ENCODE assay signal across 1 cellular context in the genomic region with DNA sequence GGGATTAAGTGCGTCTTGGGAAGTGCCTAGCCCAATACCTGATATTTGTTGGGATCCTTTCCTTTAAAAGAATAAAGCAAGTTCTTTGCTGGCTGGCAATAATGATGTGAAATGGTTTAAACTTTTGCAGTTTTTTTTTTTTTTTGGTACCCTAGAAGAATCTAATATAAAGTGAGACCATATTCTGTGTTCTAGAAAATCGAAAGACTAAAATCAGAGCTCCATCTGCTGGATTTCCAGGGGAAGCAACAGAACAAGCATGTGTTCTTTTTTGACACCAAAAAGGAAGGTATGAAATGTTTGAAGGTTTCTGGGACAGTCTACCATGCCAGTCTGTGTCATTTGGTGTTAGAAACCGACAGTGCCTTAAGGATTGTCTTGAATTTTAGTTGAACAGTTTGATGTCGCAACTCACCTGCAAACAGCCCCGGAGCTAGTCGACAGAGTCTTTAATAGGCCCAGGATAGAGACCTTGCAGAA.
TF ChIP-seq lines count a peak whose summit lies in the region.

No MANE protein-coding gene starts in this region.

TF ChIP-seq in K562, 482 proteins besides CTCF, POLR2A, EP300 and RAD21 (continued from another document):
- TF ChIP-seq U2AF1 (optimal IDR thresholded peaks at IDR 0.05; ENCODE audit: low read depth, low read length), result no peak
- TF ChIP-seq CREB3L1 (IDR thresholded peaks at IDR 0.05; ENCODE audit: borderline replicate concordance, low read depth), result no peak
- TF ChIP-seq, protein P1, sequence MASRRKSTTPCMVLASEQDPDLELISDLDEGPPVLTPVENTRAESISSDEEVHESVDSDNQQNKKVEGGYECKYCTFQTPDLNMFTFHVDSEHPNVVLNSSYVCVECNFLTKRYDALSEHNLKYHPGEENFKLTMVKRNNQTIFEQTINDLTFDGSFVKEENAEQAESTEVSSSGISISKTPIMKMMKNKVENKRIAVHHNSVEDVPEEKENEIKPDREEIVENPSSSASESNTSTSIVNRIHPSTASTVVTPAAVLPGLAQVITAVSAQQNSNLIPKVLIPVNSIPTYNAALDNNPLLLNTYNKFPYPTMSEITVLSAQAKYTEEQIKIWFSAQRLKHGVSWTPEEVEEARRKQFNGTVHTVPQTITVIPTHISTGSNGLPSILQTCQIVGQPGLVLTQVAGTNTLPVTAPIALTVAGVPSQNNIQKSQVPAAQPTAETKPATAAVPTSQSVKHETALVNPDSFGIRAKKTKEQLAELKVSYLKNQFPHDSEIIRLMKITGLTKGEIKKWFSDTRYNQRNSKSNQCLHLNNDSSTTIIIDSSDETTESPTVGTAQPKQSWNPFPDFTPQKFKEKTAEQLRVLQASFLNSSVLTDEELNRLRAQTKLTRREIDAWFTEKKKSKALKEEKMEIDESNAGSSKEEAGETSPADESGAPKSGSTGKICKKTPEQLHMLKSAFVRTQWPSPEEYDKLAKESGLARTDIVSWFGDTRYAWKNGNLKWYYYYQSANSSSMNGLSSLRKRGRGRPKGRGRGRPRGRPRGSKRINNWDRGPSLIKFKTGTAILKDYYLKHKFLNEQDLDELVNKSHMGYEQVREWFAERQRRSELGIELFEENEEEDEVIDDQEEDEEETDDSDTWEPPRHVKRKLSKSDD (conservative IDR thresholded peaks at IDR 0.05; ENCODE audit: low read length), result no peak
- TF ChIP-seq DDX20 (tag; IDR thresholded peaks at IDR 0.05; ENCODE audit: low read depth), result no peak
- peak; percentile 64 for TF ChIP-seq ZNF384 (IDR thresholded peaks at IDR 0.05; ENCODE audit: low read depth, low read length)
- TF ChIP-seq FOXJ2 (tag; IDR thresholded peaks at IDR 0.05), result no peak
- TF ChIP-seq, protein P2, sequence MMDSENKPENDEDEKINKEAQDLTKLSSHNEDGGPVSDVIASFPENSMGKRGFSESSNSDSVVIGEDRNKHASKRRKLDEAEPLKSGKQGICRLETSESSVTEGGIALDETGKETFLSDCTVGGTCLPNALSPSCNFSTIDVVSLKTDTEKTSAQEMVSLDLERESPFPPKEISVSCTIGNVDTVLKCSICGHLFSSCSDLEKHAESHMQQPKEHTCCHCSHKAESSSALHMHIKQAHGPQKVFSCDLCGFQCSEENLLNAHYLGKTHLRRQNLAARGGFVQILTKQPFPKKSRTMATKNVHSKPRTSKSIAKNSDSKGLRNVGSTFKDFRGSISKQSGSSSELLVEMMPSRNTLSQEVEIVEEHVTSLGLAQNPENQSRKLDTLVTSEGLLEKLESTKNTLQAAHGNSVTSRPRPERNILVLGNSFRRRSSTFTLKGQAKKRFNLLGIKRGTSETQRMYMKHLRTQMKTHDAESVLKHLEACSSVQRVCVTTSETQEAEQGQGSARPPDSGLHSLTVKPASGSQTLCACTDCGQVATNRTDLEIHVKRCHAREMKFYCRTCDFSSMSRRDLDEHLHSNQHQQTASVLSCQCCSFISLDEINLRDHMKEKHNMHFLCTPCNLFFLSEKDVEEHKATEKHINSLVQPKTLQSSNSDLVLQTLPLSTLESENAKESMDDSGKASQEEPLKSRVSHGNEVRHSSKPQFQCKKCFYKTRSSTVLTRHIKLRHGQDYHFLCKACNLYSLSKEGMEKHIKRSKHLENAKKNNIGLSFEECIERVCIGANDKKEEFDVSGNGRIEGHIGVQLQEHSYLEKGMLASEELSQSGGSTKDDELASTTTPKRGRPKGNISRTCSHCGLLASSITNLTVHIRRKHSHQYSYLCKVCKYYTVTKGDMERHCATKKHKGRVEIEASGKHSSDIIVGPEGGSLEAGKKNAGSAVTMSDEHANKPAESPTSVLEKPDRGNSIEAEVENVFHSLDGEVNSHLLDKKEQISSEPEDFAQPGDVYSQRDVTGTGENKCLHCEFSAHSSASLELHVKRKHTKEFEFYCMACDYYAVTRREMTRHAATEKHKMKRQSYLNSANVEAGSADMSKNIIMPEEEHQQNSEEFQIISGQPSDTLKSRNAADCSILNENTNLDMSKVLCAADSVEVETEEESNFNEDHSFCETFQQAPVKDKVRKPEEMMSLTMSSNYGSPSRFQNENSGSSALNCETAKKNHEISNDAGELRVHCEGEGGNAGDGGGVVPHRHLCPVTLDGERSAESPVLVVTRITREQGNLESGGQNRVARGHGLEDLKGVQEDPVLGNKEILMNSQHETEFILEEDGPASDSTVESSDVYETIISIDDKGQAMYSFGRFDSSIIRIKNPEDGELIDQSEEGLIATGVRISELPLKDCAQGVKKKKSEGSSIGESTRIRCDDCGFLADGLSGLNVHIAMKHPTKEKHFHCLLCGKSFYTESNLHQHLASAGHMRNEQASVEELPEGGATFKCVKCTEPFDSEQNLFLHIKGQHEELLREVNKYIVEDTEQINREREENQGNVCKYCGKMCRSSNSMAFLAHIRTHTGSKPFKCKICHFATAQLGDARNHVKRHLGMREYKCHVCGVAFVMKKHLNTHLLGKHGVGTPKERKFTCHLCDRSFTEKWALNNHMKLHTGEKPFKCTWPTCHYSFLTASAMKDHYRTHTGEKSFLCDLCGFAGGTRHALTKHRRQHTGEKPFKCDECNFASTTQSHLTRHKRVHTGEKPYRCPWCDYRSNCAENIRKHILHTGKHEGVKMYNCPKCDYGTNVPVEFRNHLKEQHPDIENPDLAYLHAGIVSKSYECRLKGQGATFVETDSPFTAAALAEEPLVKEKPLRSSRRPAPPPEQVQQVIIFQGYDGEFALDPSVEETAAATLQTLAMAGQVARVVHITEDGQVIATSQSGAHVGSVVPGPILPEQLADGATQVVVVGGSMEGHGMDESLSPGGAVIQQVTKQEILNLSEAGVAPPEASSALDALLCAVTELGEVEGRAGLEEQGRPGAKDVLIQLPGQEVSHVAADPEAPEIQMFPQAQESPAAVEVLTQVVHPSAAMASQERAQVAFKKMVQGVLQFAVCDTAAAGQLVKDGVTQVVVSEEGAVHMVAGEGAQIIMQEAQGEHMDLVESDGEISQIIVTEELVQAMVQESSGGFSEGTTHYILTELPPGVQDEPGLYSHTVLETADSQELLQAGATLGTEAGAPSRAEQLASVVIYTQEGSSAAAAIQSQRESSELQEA (IDR thresholded peaks at IDR 0.05; ENCODE audit: low read depth), result no peak
TF ChIP-seq in K562: peak in this region for 16.
